ENCODE assay signal across 26 cellular contexts in the genomic region with DNA sequence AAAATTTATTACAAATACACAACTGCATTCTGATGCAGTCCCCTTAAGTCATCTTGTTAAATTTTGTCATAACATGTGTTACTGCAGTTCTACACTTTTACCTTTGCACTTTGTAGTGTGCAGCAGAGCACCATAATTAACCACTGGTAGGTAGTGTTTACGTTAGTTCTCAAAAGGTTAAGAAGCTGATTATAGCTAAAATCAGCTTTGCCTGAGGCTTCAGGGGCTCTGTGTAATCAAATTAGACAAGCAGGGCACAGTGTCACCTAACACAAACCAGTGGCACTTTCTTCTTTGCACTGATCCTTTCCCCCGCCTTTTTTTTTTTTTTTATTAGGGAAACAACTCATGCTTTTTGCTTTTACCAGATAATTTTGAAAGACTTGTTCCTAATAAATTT. TPM values are rescaled to one million over a fixed set of nuclear protein-coding genes. Genes with fewer than 3 reads are reported as not detected.
DNase-seq lines count a peak whose midpoint lies in the region; ATAC-seq and TF ChIP-seq lines count a peak whose summit lies in the region.
"Had no signal": no experiment of that assay in that cellular context is flagged by ENCODE, and none has a peak within 500 bp of the region (broad histone marks: within the 10 kb centered on the region; RNA-seq: fewer than 3 reads in every experiment).

No MANE protein-coding gene starts in this region.

- no peaks in the 10 kb centered on the region for H3K4me1 ChIP-seq in PC-3 (ENCODE audit: insufficient read depth, low read length)
- H3K4me1 ChIP-seq: adrenal gland, parathyroid adenoma, upper lobe of right lung had no signal

- no peak overlapping the region for H3K9ac ChIP-seq in PC-3 (ENCODE audit: low read length)
- H3K9ac ChIP-seq: parathyroid adenoma had no signal

- H3K4me2 ChIP-seq in PC-3 (ENCODE audit: low read length): no peak overlapping the region
- H3K4me2 ChIP-seq: smooth muscle cell had no signal

- H3K9me2 ChIP-seq in PC-3 (replicated peaks; ENCODE audit: low read length): no peaks in the 10 kb centered on the region

- H2AFZ ChIP-seq in PC-3 (ENCODE audit: low read length): no peak overlapping the region
- H2AFZ ChIP-seq: parathyroid adenoma had no signal

- H3K79me2 ChIP-seq in PC-3 (ENCODE audit: low read length): no peaks in the 10 kb centered on the region
- H3K79me2 ChIP-seq: parathyroid adenoma had no signal

- ATAC-seq in PC-3 (no peak), HG03280 (IDR thresholded peaks at IDR 0.05; ENCODE audit: unreplicated experiment) (no peak)
- ATAC-seq: left ventricle myocardium superior; stimulated activated naive CD8-positive, alpha-beta T cell treated with anti-CD3 and anti-CD28 coated beads, Interleukin-15, Interleukin-2, amounts not matched to agents 100 U/mL and 50 U/mL, for 24 hours; T-helper 17 cell; upper lobe of right lung had no signal

- CTCF ChIA-PET in HEK293T (lab: Yijun Ruan, JAX): no interaction called here
- CTCF ChIA-PET in PC-3 (lab: Charles Lee): no interaction called here

- no peak overlapping the region for H3K27ac ChIP-seq in WERI-Rb-1
- no peak overlapping the region for H3K27ac ChIP-seq in PC-3 (ENCODE audit: low read length)
- H3K27ac ChIP-seq: adrenal gland, C4-2B, parathyroid adenoma, SK-N-MC, upper lobe of right lung had no signal

- no peaks in the 10 kb centered on the region for H4K20me1 ChIP-seq in PC-3 (ENCODE audit: low read length)

- no peak overlapping the region for H3K4me3 ChIP-seq in WERI-Rb-1 (ENCODE audit: low read depth, low read length)
- H3K4me3 ChIP-seq in PC-3 (ENCODE audit: low read length): no peak overlapping the region
- H3K4me3 ChIP-seq: adrenal gland, SK-N-MC, smooth muscle cell, upper lobe of right lung had no signal

- intact Hi-C loops in PC-3 (cut with micrococcal nuclease): no loop called here

- POLR2A ChIA-PET in HEK293T (lab: Yijun Ruan, JAX) (no interaction called here), PC-3 (lab: Charles Lee; ENCODE audit: unreplicated experiment) (no interaction called here)

- no peaks in the 10 kb centered on the region for H3K36me3 ChIP-seq in WERI-Rb-1
- no peaks in the 10 kb centered on the region for H3K36me3 ChIP-seq in PC-3 (ENCODE audit: low read depth, low read length)
- H3K36me3 ChIP-seq: adrenal gland, upper lobe of right lung had no signal

- BruUV-seq in PC-3 (replicated peaks; lab: Mats Ljungman, UMichigan): no TSS peak

- DNase-seq in NCI-H1436 treated with DMSO at 0.1 percent for 48 hours (lab: John Stamatoyannopoulos, UW): peak; percentile 5
- DNase-seq in NCI-H1436 (lab: John Stamatoyannopoulos, UW): no peak
- DNase-seq in HEK293T (ENCODE audit: extremely low spot score): no peak
- peak; percentile 5 for DNase-seq in NCI-H345 treated with DMSO at 0.1 percent for 48 hours (lab: John Stamatoyannopoulos, UW; ENCODE audit: unreplicated experiment)
- DNase-seq in WERI-Rb-1: peak; percentile 48
- DNase-seq in activated T-cell treated with anti-CD3 and anti-CD28 coated beads, Interleukin-2, amount 50 U/mL, for 1 hour: no peak
- no peak for DNase-seq in PC-3
- DNase-seq: 8988T; activated CD4-positive, alpha-beta memory T cell treated with anti-CD3 and anti-CD28 coated beads, Interleukin-2, amount 10 ng/mL, durations not matched to agents 7 days and 5 days; activated CD8-positive, alpha-beta memory T cell treated with anti-CD3 and anti-CD28 coated beads, Interleukin-2, amount 50 U/mL, for 4 hours; activated naive CD4-positive, alpha-beta T cell treated with anti-CD3 and anti-CD28 coated beads, Interleukin-2, amount 10 ng/mL, durations not matched to agents 7 days and 5 days; adrenal gland; Calu3; GOT3; KBM-7; left ventricle myocardium superior; NCI-H1092 treated with DMSO at 0.1 percent for 48 hours; OCI-M1; stimulated activated naive CD8-positive, alpha-beta T cell treated with anti-CD3 and anti-CD28 coated beads, Interleukin-15, Interleukin-2, amounts not matched to agents 100 U/mL and 50 U/mL, for 24 hours; T-helper 17 cell; upper lobe of right lung had no signal

- no peak for TF ChIP-seq CTCF in WERI-Rb-1 (IDR thresholded peaks at IDR 0.05; ENCODE audit: low read depth, low read length)
- TF ChIP-seq CTCF in PC-3 (conservative IDR thresholded peaks at IDR 0.05; ENCODE audit: low read depth, low read length): no peak

- no peaks in the 10 kb centered on the region for H3K27me3 ChIP-seq in WERI-Rb-1 (ENCODE audit: insufficient read depth, low read depth, severe bottlenecking)
- H3K27me3 ChIP-seq in PC-3 (ENCODE audit: low read length): no peaks in the 10 kb centered on the region
- H3K27me3 ChIP-seq: adrenal gland, upper lobe of right lung had no signal

- H3F3A ChIP-seq in PC-3 (ENCODE audit: low read length, unreplicated experiment): no peaks in the 10 kb centered on the region

- H3K9me3 ChIP-seq in WERI-Rb-1 (ENCODE audit: severe bottlenecking) (peaks cover 4% of the 10 kb centered on the region), PC-3 (ENCODE audit: low read length) (no peaks in the 10 kb centered on the region)
- H3K9me3 ChIP-seq: adrenal gland, upper lobe of right lung had no signal

TF ChIP-seq in HEK293T, 16 proteins besides CTCF, POLR2A, EP300 and RAD21:
- TF ChIP-seq CTBP1 (IDR thresholded peaks at IDR 0.05; ENCODE audit: borderline replicate concordance) (no peak), BHLHE40 (IDR thresholded peaks at IDR 0.05; ENCODE audit: borderline replicate concordance) (no peak), FOXM1 (IDR thresholded peaks at IDR 0.05; ENCODE audit: borderline replicate concordance) (no peak), ZNF384 (IDR thresholded peaks at IDR 0.05) (peak; percentile 71), ARNT (IDR thresholded peaks at IDR 0.05) (no peak), FOXA1 (IDR thresholded peaks at IDR 0.05) (no peak)
- TF ChIP-seq, protein P1, sequence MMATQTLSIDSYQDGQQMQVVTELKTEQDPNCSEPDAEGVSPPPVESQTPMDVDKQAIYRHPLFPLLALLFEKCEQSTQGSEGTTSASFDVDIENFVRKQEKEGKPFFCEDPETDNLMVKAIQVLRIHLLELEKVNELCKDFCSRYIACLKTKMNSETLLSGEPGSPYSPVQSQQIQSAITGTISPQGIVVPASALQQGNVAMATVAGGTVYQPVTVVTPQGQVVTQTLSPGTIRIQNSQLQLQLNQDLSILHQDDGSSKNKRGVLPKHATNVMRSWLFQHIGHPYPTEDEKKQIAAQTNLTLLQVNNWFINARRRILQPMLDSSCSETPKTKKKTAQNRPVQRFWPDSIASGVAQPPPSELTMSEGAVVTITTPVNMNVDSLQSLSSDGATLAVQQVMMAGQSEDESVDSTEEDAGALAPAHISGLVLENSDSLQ (IDR thresholded peaks at IDR 0.05): 0 out of 2 replicates have a peak, but pooled peaks have one; percentile 30

RNA-seq across cellular contexts. Expression of a gene that starts 26.1 kb away (rescaled TPM):
- 0.46 and 0.66 TPM in 2 replicates for total RNA-seq in PC-3 (2014; rRNA removed)

Comparison
In these comparisons a context has a peak if more than half of its experiments do, and no peak if none do; other contexts are left out.
1. DNase-seq: peak in NCI-H1436 treated with DMSO at 0.1 percent for 48 hours (single experiment), NCI-H345 treated with DMSO at 0.1 percent for 48 hours (single experiment) and WERI-Rb-1 (single experiment); none in NCI-H1436 (single experiment), HEK293T (single experiment), activated T-cell treated with anti-CD3 and anti-CD28 coated beads, Interleukin-2, amount 50 U/mL, for 1 hour (single experiment) and PC-3 (single experiment).